Comparison of ENCODE assay signal across 23 cellular contexts in genomic region chr1:46790702-46791101, GRCh38. TPM values are rescaled to one million over a fixed set of nuclear protein-coding genes. Genes with fewer than 3 reads are reported as not detected.
"Had no signal": no experiment of that assay in that cellular context is flagged by ENCODE, and none has a peak within 500 bp of the region (broad histone marks: within the 10 kb centered on the region; RNA-seq: fewer than 3 reads in every experiment).

No MANE protein-coding gene starts in this region.

- H3K4me1 Mint-ChIP-seq: mesothelial cell of epicardium; natural killer cell; neural crest cell; stimulated activated effector memory CD8-positive, alpha-beta T cell treated with anti-CD3 and anti-CD28 coated beads, Interleukin-12 subunit alpha, Interleukin-12 subunit beta, amount 100 ng/mL, for 72 hours had no signal

- H3K27me3 ChIP-seq: colonic mucosa, esophagus squamous epithelium, gastroesophageal sphincter, pancreas, right lobe of liver, suprapubic skin, thyroid gland had no signal

- H3K9me3 ChIP-seq: colonic mucosa, esophagus squamous epithelium, pancreas, prostate gland, right lobe of liver, suprapubic skin, thyroid gland had no signal

- H3K4me3 Mint-ChIP-seq: mesothelial cell of epicardium; natural killer cell; neural crest cell; stimulated activated effector memory CD8-positive, alpha-beta T cell treated with anti-CD3 and anti-CD28 coated beads, Interleukin-12 subunit alpha, Interleukin-12 subunit beta, amount 100 ng/mL, for 72 hours; type B pancreatic cell had no signal

- H3K36me3 ChIP-seq: colonic mucosa, esophagus squamous epithelium, gastroesophageal sphincter, pancreas, prostate gland, right lobe of liver, suprapubic skin, thyroid gland had no signal

- H3K4me1 ChIP-seq: colonic mucosa, gastroesophageal sphincter, pancreas, prostate gland, right lobe of liver, suprapubic skin had no signal

- H3K27me3 Mint-ChIP-seq: type B pancreatic cell had no signal

- H3K9me3 Mint-ChIP-seq: stimulated activated effector memory CD8-positive, alpha-beta T cell treated with anti-CD3 and anti-CD28 coated beads, Interleukin-12 subunit alpha, Interleukin-12 subunit beta, amount 100 ng/mL, for 72 hours; type B pancreatic cell had no signal

- H3K27ac Mint-ChIP-seq: mesothelial cell of epicardium; natural killer cell; stimulated activated effector memory CD8-positive, alpha-beta T cell treated with anti-CD3 and anti-CD28 coated beads, Interleukin-12 subunit alpha, Interleukin-12 subunit beta, amount 100 ng/mL, for 72 hours; type B pancreatic cell had no signal

- ATAC-seq: gastroesophageal sphincter; natural killer cell; pancreas; right lobe of liver; stimulated activated effector memory CD8-positive, alpha-beta T cell treated with anti-CD3 and anti-CD28 coated beads, Interleukin-12 subunit alpha, Interleukin-12 subunit beta, amount 100 ng/mL, for 72 hours; stimulated activated naive CD8-positive, alpha-beta T cell treated with anti-CD3 and anti-CD28 coated beads, Interleukin-15, Interleukin-2, amounts not matched to agents 100 U/mL and 50 U/mL, for 24 hours had no signal

- H3K27ac ChIP-seq: colonic mucosa, esophagus squamous epithelium, gastroesophageal sphincter, pancreas, prostate gland, right lobe of liver, suprapubic skin, thyroid gland had no signal

- H3K36me3 Mint-ChIP-seq: mesothelial cell of epicardium; natural killer cell; stimulated activated effector memory CD8-positive, alpha-beta T cell treated with anti-CD3 and anti-CD28 coated beads, Interleukin-12 subunit alpha, Interleukin-12 subunit beta, amount 100 ng/mL, for 72 hours; type B pancreatic cell had no signal

- H3K4me3 ChIP-seq: colonic mucosa, esophagus squamous epithelium, gastroesophageal sphincter, pancreas, prostate gland, right lobe of liver, suprapubic skin, thyroid gland had no signal

- DNase-seq: colonic mucosa; dermis blood vessel endothelial cell; esophagus squamous epithelium; foreskin fibroblast; glutamatergic neuron; kidney glomerular epithelial cell; natural killer cell; nucleus accumbens; pancreas; right lobe of liver; stimulated activated CD4-positive, alpha-beta T cell treated with anti-CD3 and anti-CD28 coated beads, Interleukin-4, amount 100 ng/mL, for 1 hour; stimulated activated CD8-positive, alpha-beta memory T cell treated with anti-CD3 and anti-CD28 coated beads, Interleukin-4, amount 100 ng/mL, for 48 hours; stimulated activated naive CD8-positive, alpha-beta T cell treated with anti-CD3 and anti-CD28 coated beads, Interleukin-15, Interleukin-2, amounts not matched to agents 100 U/mL and 50 U/mL, for 24 hours; thyroid gland had no signal

RNA-seq across cellular contexts. Expression of gene CYP4B1, which starts 8.1 kb away (rescaled TPM):
- total RNA-seq: lung microvascular endothelial cell, myocyte, natural killer cell, neural crest cell had no signal
